8 cellular contexts compared by ENCODE assay signal in genomic region chr6:168370310-168370991, GRCh38. TPM values are rescaled to one million over a fixed set of nuclear protein-coding genes. Genes with fewer than 3 reads are reported as not detected.
DNase-seq lines count a peak whose midpoint lies in the region; ATAC-seq and TF ChIP-seq lines count a peak whose summit lies in the region.

No MANE protein-coding gene starts in this region.

- H4K20me1 ChIP-seq in mammary epithelial cell (ENCODE audit: insufficient read depth, low read length) = no peaks in the 10 kb centered on the region

- DNase-seq in MCF 10A (ENCODE audit: unreplicated experiment) (peak; percentile 59), mammary epithelial cell (no peak), NCI-H2029 treated with DMSO at 0.1 percent for 48 hours (lab: John Stamatoyannopoulos, UW) (peak; percentile 56), naive B cell (peak; percentile 23)
- DNase-seq in activated CD4-positive, alpha-beta T cell treated with anti-CD3 and anti-CD28 coated beads, Interleukin-2, amount 50 U/mL, for 48 hours = peak; percentile 77 to 81
- peak; percentile 21 for DNase-seq in effector CD4-positive, alpha-beta T cell

- peaks cover 10% of the 10 kb centered on the region for H3K27me3 Mint-ChIP-seq in MCF 10A (ENCODE audit: insufficient read depth, unreplicated experiment)
- peaks cover 0 to 4% (median 3%) of the 10 kb centered on the region in 3 donors for H3K27me3 Mint-ChIP-seq in naive B cell
- no peaks in the 10 kb centered on the region for H3K27me3 Mint-ChIP-seq in stimulated activated memory B cell treated with anti-CD40 and anti-IgM and Interleukin-4, amounts not matched to agents 10 μg/mL and 1 μg/mL and 100 μg/mL, for 72 hours

- POLR2A ChIA-PET in MCF 10A (lab: Yijun Ruan, JAX) = no interaction called here

- peak in 1 of 2 donors; percentile 21 for ATAC-seq in naive B cell (ENCODE audit: low read depth in 2 of 2)
- peak; percentile 57 for ATAC-seq in stimulated activated memory B cell treated with anti-CD40 and anti-IgM and Interleukin-4, amounts not matched to agents 10 μg/mL and 1 μg/mL and 100 μg/mL, for 72 hours
- no peak for ATAC-seq in HG02610 (IDR thresholded peaks at IDR 0.05; ENCODE audit: unreplicated experiment)

- H2AFZ ChIP-seq in mammary epithelial cell (ENCODE audit: low read depth, low read length) = no peak overlapping the region

- no peaks in the 10 kb centered on the region for H3K9me3 Mint-ChIP-seq in MCF 10A (ENCODE audit: unreplicated experiment)
- H3K9me3 Mint-ChIP-seq in naive B cell = peaks cover 0 to 9% (median 3%) of the 10 kb centered on the region in 7 donors
- H3K9me3 Mint-ChIP-seq in stimulated activated memory B cell treated with anti-CD40 and anti-IgM and Interleukin-4, amounts not matched to agents 10 μg/mL and 1 μg/mL and 100 μg/mL, for 72 hours = no peaks in the 10 kb centered on the region

- H3K36me3 Mint-ChIP-seq in MCF 10A (ENCODE audit: insufficient read depth, unreplicated experiment) = no peaks in the 10 kb centered on the region
- no peaks in the 10 kb centered on the region for H3K36me3 Mint-ChIP-seq in naive B cell
- no peaks in the 10 kb centered on the region for H3K36me3 Mint-ChIP-seq in stimulated activated memory B cell treated with anti-CD40 and anti-IgM and Interleukin-4, amounts not matched to agents 10 μg/mL and 1 μg/mL and 100 μg/mL, for 72 hours

- dilution Hi-C loops in mammary epithelial cell (cut with HindIII; ENCODE audit: low sequenced_read_pairs) = no loop called here

- H3K9ac ChIP-seq in mammary epithelial cell (ENCODE audit: insufficient read depth, low read length) = no peak overlapping the region

- H3K4me3 Mint-ChIP-seq in MCF 10A (ENCODE audit: unreplicated experiment) (no peak overlapping the region), naive B cell (no peak overlapping the region)
- no peak overlapping the region for H3K4me3 Mint-ChIP-seq in stimulated activated memory B cell treated with anti-CD40 and anti-IgM and Interleukin-4, amounts not matched to agents 10 μg/mL and 1 μg/mL and 100 μg/mL, for 72 hours

- H3K4me2 ChIP-seq in mammary epithelial cell (ENCODE audit: insufficient read depth, low read depth, low read length) = no peak overlapping the region

- 26% methylated on average over 29 of the region's 43 CpGs for WGBS in mammary epithelial cell (ENCODE audit: low coverage, missing lambda C conversion rate)

- H3K36me3 ChIP-seq in mammary epithelial cell (ENCODE audit: insufficient read depth, low read length) = no peaks in the 10 kb centered on the region

- no peak overlapping the region for H3K27ac ChIP-seq in mammary epithelial cell (ENCODE audit: insufficient read depth, low read depth, low read length)

- H3K4me1 Mint-ChIP-seq in MCF 10A (ENCODE audit: insufficient read depth, unreplicated experiment) (peaks cover 6% of the 10 kb centered on the region), naive B cell (no peaks in the 10 kb centered on the region)
- H3K4me1 Mint-ChIP-seq in stimulated activated memory B cell treated with anti-CD40 and anti-IgM and Interleukin-4, amounts not matched to agents 10 μg/mL and 1 μg/mL and 100 μg/mL, for 72 hours = no peaks in the 10 kb centered on the region

- H3K27me3 ChIP-seq in mammary epithelial cell (ENCODE audit: insufficient read depth, low read length) = no peaks in the 10 kb centered on the region

- no peaks in the 10 kb centered on the region for H3K4me1 ChIP-seq in mammary epithelial cell (ENCODE audit: insufficient read depth, low read length)

- intact Hi-C loops in MCF 10A (cut with micrococcal nuclease) (loop anchor here (1.0 to 2.0 kb wide), 3 partner anchors 246 to 514 kb away; no protein-coding TSS in a partner anchor), mammary epithelial cell (cut with micrococcal nuclease) (no loop called here)

- no peak overlapping the region for H3K4me3 ChIP-seq in mammary epithelial cell (replicated peaks in 1 of 3; ENCODE audit: insufficient read depth in 1 of 3, low read depth in 2 of 3, low read length in 3 of 3)

- BruUV-seq in MCF 10A (replicated peaks; lab: Mats Ljungman, UMichigan) (no TSS peak), mammary epithelial cell (replicated peaks; lab: Mats Ljungman, UMichigan) (no TSS peak)

- TF ChIP-seq CTCF in MCF 10A (IDR thresholded peaks at IDR 0.05; ENCODE audit: unreplicated experiment) = peak; percentile 83
- TF ChIP-seq CTCF in mammary epithelial cell (conservative IDR thresholded peaks at IDR 0.05 in 1 of 2, IDR thresholded peaks at IDR 0.05 in 1 of 2; ENCODE audit: extremely low read depth in 1 of 2, insufficient read depth in 1 of 2, low read depth in 1 of 2, low read length in 2 of 2) = no peak

- CTCF ChIA-PET in MCF 10A (lab: Yijun Ruan, JAX) = interaction anchor here (0.6 to 4.7 kb wide), 14 partner anchors 22 to 558 kb away, joined by 3 to 68 read pairs (median 4); no protein-coding TSS in a partner anchor
- CTCF ChIA-PET in mammary epithelial cell (lab: Charles Lee; ENCODE audit: low non-redundant PET) = no interaction called here

- no peaks in the 10 kb centered on the region for H3K79me2 ChIP-seq in mammary epithelial cell (ENCODE audit: insufficient read depth, low read length)

- no peak overlapping the region for H3K27ac Mint-ChIP-seq in MCF 10A (ENCODE audit: low read depth, unreplicated experiment)
- H3K27ac Mint-ChIP-seq in naive B cell = no peak overlapping the region
- H3K27ac Mint-ChIP-seq in stimulated activated memory B cell treated with anti-CD40 and anti-IgM and Interleukin-4, amounts not matched to agents 10 μg/mL and 1 μg/mL and 100 μg/mL, for 72 hours = no peak overlapping the region

- H3K9me3 ChIP-seq in mammary epithelial cell (replicated peaks; ENCODE audit: insufficient read depth, low read length) = peaks cover 24% of the 10 kb centered on the region

- in situ Hi-C loops in mammary epithelial cell (cut with MboI; ENCODE audit: low sequenced_read_pairs in 2 of 2) = no loop called here

RNA-seq across cellular contexts. Expression of gene DACT2, which starts 50.9 kb away (rescaled TPM):
- not detected in 2 replicates for total RNA-seq in MCF 10A (2022)
- total RNA-seq in mammary epithelial cell = 1 to 10 TPM in 1 of 2 donors, not detected in 1; 3.3 TPM
- polyA plus RNA-seq in mammary epithelial cell = not detected
- polyA minus RNA-seq in mammary epithelial cell = not detected
- not detected for polyA plus RNA-seq in naive B cell (ENCODE audit: low read depth in 6 of 6)
